1 cellular context compared by ENCODE assay signal in the genomic region with DNA sequence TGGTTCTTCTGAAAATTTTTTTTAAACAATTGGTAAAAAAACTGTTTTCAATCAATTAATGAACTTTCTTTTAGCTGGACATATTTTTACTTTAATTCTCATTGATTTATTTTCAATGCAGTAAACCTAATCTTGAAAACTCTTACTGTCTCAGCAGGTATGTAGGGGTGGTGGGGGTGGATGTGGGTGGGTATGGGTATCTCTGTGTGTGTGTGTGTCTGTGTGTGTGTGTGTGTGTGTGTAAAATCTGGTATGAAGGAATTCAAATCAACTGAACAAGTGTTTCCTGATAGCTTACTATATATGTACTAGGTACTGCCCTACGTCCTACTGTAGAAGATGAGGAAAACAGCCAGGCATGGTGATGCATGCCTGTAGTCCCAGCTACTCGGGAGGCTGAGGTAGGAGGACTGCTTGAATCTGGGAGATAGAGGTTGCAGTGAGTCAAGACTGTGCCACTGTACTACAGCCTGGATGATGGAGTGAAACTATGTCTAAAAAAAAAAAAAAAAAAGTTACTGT.
TF ChIP-seq lines count a peak whose summit lies in the region.

No MANE protein-coding gene starts in this region.

TF ChIP-seq in SK-N-SH treated with all-trans-retinoic acid at 6 μM for 48 hours, 23 proteins besides CTCF, POLR2A, EP300 and RAD21 (continued from another document):
- TF ChIP-seq, protein P1, sequence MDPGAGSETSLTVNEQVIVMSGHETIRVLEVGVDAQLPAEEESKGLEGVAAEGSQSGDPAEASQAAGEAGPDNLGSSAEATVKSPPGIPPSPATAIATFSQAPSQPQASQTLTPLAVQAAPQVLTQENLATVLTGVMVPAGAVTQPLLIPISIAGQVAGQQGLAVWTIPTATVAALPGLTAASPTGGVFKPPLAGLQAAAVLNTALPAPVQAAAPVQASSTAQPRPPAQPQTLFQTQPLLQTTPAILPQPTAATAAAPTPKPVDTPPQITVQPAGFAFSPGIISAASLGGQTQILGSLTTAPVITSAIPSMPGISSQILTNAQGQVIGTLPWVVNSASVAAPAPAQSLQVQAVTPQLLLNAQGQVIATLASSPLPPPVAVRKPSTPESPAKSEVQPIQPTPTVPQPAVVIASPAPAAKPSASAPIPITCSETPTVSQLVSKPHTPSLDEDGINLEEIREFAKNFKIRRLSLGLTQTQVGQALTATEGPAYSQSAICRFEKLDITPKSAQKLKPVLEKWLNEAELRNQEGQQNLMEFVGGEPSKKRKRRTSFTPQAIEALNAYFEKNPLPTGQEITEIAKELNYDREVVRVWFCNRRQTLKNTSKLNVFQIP (CRISPR knock-in tag; IDR thresholded peaks at IDR 0.05; ENCODE audit: borderline replicate concordance, low read depth): no peak
- TF ChIP-seq ISL1 (CRISPR knock-in tag; IDR thresholded peaks at IDR 0.05): no peak
